Comparison of ENCODE assay signal across 9 cellular contexts in the genomic region with DNA sequence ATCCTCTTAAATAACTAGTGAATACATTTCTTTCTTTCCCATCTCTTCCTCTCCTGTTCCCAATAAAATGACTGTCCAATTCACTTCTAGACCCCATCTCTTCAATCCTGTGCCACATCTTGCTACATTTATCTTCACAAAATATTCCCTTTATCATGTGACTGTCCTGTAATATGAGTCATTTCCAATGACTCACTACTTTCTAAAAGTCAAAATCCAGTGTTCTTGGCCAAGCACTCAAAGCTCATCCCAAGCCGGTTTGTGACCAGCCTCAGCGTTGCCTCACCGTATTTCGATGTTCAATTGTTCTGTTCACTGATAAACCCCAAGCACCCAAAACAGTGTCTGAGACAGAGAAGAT.
A peak's percentile ranks its signal among the peaks of the same experiment; 100 is the strongest.
DNase-seq lines count a peak whose midpoint lies in the region; ATAC-seq, FAIRE-seq and TF ChIP-seq lines count a peak whose summit lies in the region.
"Had no signal": no experiment of that assay in that cellular context is flagged by ENCODE, and none has a peak within 500 bp of the region (broad histone marks: within the 10 kb centered on the region; RNA-seq: fewer than 3 reads in every experiment).

No MANE protein-coding gene starts in this region.

- H3K36me3 ChIP-seq in HepG2 (replicated peaks in 1 of 2; ENCODE audit: control insufficient read depth in 1 of 2, insufficient read depth in 2 of 2, low read length in 2 of 2) = no peaks in the 10 kb centered on the region
- no peaks in the 10 kb centered on the region for H3K36me3 ChIP-seq in uterus
- no peaks in the 10 kb centered on the region for H3K36me3 ChIP-seq in stomach

- BruUV-seq in HepG2 (replicated peaks; lab: Mats Ljungman, UMichigan) = no TSS peak

- H3K27ac ChIP-seq in coronary artery (peak overlapping the region in 1 of 2 donors; percentile 60), HepG2 (ENCODE audit: extremely low read length, insufficient read depth, low read length) (no peak overlapping the region), uterus (peak overlapping the region; percentile 13 to 60), stomach (peak overlapping the region in 1 of 5 donors; percentile 37)

- WGBS in HepG2 (ENCODE audit: low lambda C conversion rate) = 78% methylated on average over 4 of the region's 4 CpGs
- WGBS in stomach, 5 donors = 58 to 93% (median 74%) methylated on average over 4 of the region's 4 CpGs

- H3K79me2 ChIP-seq in HepG2 (ENCODE audit: insufficient read depth, low read length) = peaks cover 79% of the 10 kb centered on the region

- no peak overlapping the region for H3K4me2 ChIP-seq in HepG2 (ENCODE audit: low read depth, low read length)

- TF ChIP-seq RAD21 in HepG2 (CRISPR knock-in tag; IDR thresholded peaks at IDR 0.05) = no peak

- no peak for FAIRE-seq in HepG2 (lab: Jason Lieb, UNC)

- DNase-seq in NCI-H226 (peak; percentile 53), coronary artery (ENCODE audit: low spot score) (no peak), HepG2 (ENCODE audit: low spot score) (no peak), uterus (peak; percentile 41 to 45), H4 (ENCODE audit: low spot score) (no peak), LoVo (ENCODE audit: low spot score) (no peak), stomach (no peak)
- DNase-seq: NCI-H2107, T-cell had no signal

- intact Hi-C loops in HepG2 (cut with micrococcal nuclease; ENCODE audit: unreplicated experiment) = no loop called here
- intact Hi-C loops in uterus (cut with DNase I; ENCODE audit: low total_unique reads) = no loop called here
- intact Hi-C loops in stomach (cut with DNase I; ENCODE audit: low total_unique reads) = no loop called here

- no peak for TF ChIP-seq POLR2A in HepG2 (IDR thresholded peaks at IDR 0.05; ENCODE audit: insufficient read depth in 1 of 2, low read depth in 2 of 2, low read length in 2 of 2)
- no peak for TF ChIP-seq POLR2A in uterus (IDR thresholded peaks at IDR 0.05)
- TF ChIP-seq POLR2A in stomach (IDR thresholded peaks at IDR 0.05) = no peak

- ATAC-seq in HepG2 = no peak
- ATAC-seq: T-cell had no signal

- no peak overlapping the region for H2AFZ ChIP-seq in HepG2 (ENCODE audit: low read length)

- peaks cover 19% of the 10 kb centered on the region for H4K20me1 ChIP-seq in HepG2 (ENCODE audit: insufficient read depth, low read length)

- H3K9me3 ChIP-seq in HepG2 (ENCODE audit: low read length) = no peaks in the 10 kb centered on the region
- H3K9me3 ChIP-seq in uterus = no peaks in the 10 kb centered on the region
- no peaks in the 10 kb centered on the region for H3K9me3 ChIP-seq in stomach

- TF ChIP-seq CTCF in coronary artery (IDR thresholded peaks at IDR 0.05) (no peak), HepG2 (CRISPR knock-in tag; IDR thresholded peaks at IDR 0.05) (no peak), uterus (IDR thresholded peaks at IDR 0.05) (no peak), stomach (IDR thresholded peaks at IDR 0.05) (no peak)

- CTCF ChIA-PET in HepG2 (lab: Yijun Ruan, JAX; ENCODE audit: low intra/inter-chr PET ratio, low total read pairs) = no interaction called here

- peaks cover 85% of the 10 kb centered on the region for H3K4me1 ChIP-seq in HepG2 (ENCODE audit: insufficient read depth, low read length)
- peaks cover 0 to 12% of the 10 kb centered on the region in 2 donors for H3K4me1 ChIP-seq in uterus
- peaks cover 31 to 76% (median 50%) of the 10 kb centered on the region in 4 donors for H3K4me1 ChIP-seq in stomach

- TF ChIP-seq EP300 in HepG2 (IDR thresholded peaks at IDR 0.05; ENCODE audit: low read depth in 2 of 2, low read length in 2 of 2) (no peak), HepG2 (CRISPR knock-in tag; IDR thresholded peaks at IDR 0.05; ENCODE audit: borderline replicate concordance) (no peak), stomach (IDR thresholded peaks at IDR 0.05) (no peak)

- in situ Hi-C loops in HepG2 (cut with HindIII; ENCODE audit: extremely low pct_ligation_motif_present, low pct_unique_long_range_greater_than_20kb) = no loop called here

- no peaks in the 10 kb centered on the region for H3K27me3 ChIP-seq in HepG2 (ENCODE audit: control insufficient read depth in 1 of 2, insufficient read depth in 2 of 2, low read length in 2 of 2)
- no peaks in the 10 kb centered on the region for H3K27me3 ChIP-seq in uterus
- no peaks in the 10 kb centered on the region for H3K27me3 ChIP-seq in stomach

- H3K9ac ChIP-seq in HepG2 (ENCODE audit: insufficient read depth, low read depth, low read length) = no peak overlapping the region

- POLR2A ChIA-PET in HepG2 (lab: Yijun Ruan, JAX) = interaction anchor here (1.4 kb wide), 1 partner anchor 27 kb away, joined by 4 read pairs; no protein-coding TSS in a partner anchor

- peak overlapping the region; percentile 18 for H3K4me3 ChIP-seq in coronary artery
- H3K4me3 ChIP-seq in HepG2 (replicated peaks in 1 of 3; ENCODE audit: insufficient read depth in 1 of 3, low read depth in 2 of 3, low read length in 3 of 3) = no peak overlapping the region
- no peak overlapping the region for H3K4me3 ChIP-seq in uterus
- H3K4me3 ChIP-seq in stomach = no peak overlapping the region

TF ChIP-seq in HepG2, 621 proteins besides CTCF, POLR2A, EP300 and RAD21:
- TF ChIP-seq FOSL2 (CRISPR knock-in tag; IDR thresholded peaks at IDR 0.05) (peak; percentile 84), ZNF382 (CRISPR knock-in tag; IDR thresholded peaks at IDR 0.05; ENCODE audit: borderline replicate concordance) (no peak), BORCS8-MEF2B (CRISPR knock-in tag; IDR thresholded peaks at IDR 0.05) (no peak), KLF9 (CRISPR knock-in tag; IDR thresholded peaks at IDR 0.05; ENCODE audit: low read depth) (no peak), ZNF644 (CRISPR knock-in tag; IDR thresholded peaks at IDR 0.05; ENCODE audit: low read depth) (0 out of 2 replicates have a peak, but pooled peaks have one; percentile 39)
- TF ChIP-seq, protein P1, sequence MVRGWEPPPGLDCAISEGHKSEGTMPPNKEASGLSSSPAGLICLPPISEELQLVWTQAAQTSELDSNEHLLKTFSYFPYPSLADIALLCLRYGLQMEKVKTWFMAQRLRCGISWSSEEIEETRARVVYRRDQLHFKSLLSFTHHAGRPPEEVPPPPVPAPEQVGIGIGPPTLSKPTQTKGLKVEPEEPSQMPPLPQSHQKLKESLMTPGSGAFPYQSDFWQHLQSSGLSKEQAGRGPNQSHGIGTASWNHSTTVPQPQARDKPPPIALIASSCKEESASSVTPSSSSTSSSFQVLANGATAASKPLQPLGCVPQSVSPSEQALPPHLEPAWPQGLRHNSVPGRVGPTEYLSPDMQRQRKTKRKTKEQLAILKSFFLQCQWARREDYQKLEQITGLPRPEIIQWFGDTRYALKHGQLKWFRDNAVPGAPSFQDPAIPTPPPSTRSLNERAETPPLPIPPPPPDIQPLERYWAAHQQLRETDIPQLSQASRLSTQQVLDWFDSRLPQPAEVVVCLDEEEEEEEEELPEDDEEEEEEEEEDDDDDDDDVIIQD (CRISPR knock-in tag; IDR thresholded peaks at IDR 0.05; ENCODE audit: low read depth) = peak; percentile 52; the same call in 1 of the 2 replicates
- TF ChIP-seq, protein P2, sequence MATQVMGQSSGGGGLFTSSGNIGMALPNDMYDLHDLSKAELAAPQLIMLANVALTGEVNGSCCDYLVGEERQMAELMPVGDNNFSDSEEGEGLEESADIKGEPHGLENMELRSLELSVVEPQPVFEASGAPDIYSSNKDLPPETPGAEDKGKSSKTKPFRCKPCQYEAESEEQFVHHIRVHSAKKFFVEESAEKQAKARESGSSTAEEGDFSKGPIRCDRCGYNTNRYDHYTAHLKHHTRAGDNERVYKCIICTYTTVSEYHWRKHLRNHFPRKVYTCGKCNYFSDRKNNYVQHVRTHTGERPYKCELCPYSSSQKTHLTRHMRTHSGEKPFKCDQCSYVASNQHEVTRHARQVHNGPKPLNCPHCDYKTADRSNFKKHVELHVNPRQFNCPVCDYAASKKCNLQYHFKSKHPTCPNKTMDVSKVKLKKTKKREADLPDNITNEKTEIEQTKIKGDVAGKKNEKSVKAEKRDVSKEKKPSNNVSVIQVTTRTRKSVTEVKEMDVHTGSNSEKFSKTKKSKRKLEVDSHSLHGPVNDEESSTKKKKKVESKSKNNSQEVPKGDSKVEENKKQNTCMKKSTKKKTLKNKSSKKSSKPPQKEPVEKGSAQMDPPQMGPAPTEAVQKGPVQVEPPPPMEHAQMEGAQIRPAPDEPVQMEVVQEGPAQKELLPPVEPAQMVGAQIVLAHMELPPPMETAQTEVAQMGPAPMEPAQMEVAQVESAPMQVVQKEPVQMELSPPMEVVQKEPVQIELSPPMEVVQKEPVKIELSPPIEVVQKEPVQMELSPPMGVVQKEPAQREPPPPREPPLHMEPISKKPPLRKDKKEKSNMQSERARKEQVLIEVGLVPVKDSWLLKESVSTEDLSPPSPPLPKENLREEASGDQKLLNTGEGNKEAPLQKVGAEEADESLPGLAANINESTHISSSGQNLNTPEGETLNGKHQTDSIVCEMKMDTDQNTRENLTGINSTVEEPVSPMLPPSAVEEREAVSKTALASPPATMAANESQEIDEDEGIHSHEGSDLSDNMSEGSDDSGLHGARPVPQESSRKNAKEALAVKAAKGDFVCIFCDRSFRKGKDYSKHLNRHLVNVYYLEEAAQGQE (IDR thresholded peaks at IDR 0.05; ENCODE audit: borderline replicate concordance in 1 of 2, low read depth in 1 of 2, low read length in 2 of 2) = no peak

Comparison
In these comparisons a context has a peak if more than half of its experiments do, and no peak if none do; other contexts are left out.
1. DNase-seq: peak in NCI-H226 (single experiment) and uterus (2 of 2); none in coronary artery (single experiment), HepG2 (single experiment), H4 (single experiment), LoVo (single experiment) and stomach (single experiment).